In genomic region chr18:74249181-74249968, GRCh38 we compare ENCODE assay signal across 10 cellular contexts. TPM values are rescaled to one million over a fixed set of nuclear protein-coding genes. Genes with fewer than 3 reads are reported as not detected.
DNase-seq lines count a peak whose midpoint lies in the region; ATAC-seq, FAIRE-seq and TF ChIP-seq lines count a peak whose summit lies in the region.
"Had no signal": no experiment of that assay in that cellular context is flagged by ENCODE, and none has a peak within 500 bp of the region (broad histone marks: within the 10 kb centered on the region; RNA-seq: fewer than 3 reads in every experiment).

No MANE protein-coding gene starts in this region.

- H3K79me2 ChIP-seq in astrocyte (ENCODE audit: insufficient read depth, low read length) = no peaks in the 10 kb centered on the region

- no peak overlapping the region for H3K9ac ChIP-seq in astrocyte (ENCODE audit: low read length)

- peaks cover 11% of the 10 kb centered on the region for H3K4me1 Mint-ChIP-seq in astrocyte (ENCODE audit: low read depth, unreplicated experiment)

- no peak overlapping the region for H3K27ac Mint-ChIP-seq in astrocyte (ENCODE audit: unreplicated experiment)

- H3K27me3 Mint-ChIP-seq in astrocyte (ENCODE audit: low read depth, unreplicated experiment) = no peaks in the 10 kb centered on the region

- H3K36me3 ChIP-seq in left ventricle myocardium inferior (peaks cover 15% of the 10 kb centered on the region), astrocyte (ENCODE audit: insufficient read depth, low read length) (no peaks in the 10 kb centered on the region)

- H3K4me1 ChIP-seq in left ventricle myocardium inferior (peaks cover 18% of the 10 kb centered on the region), astrocyte (ENCODE audit: insufficient read depth, low read length) (peaks cover 7% of the 10 kb centered on the region)

- peaks cover 4% of the 10 kb centered on the region for H3K36me3 Mint-ChIP-seq in astrocyte (ENCODE audit: low read depth, unreplicated experiment)

- intact Hi-C loops in Right ventricle myocardium superior (cut with DNase I) = no loop called here
- intact Hi-C loops in left ventricle myocardium inferior (cut with micrococcal nuclease) = no loop called here

- ATAC-seq in Right ventricle myocardium superior (ENCODE audit: poor library complexity) (peak; percentile 10), HG03045 (IDR thresholded peaks at IDR 0.05; ENCODE audit: unreplicated experiment) (no peak), HG02852 (IDR thresholded peaks at IDR 0.05; ENCODE audit: unreplicated experiment) (no peak), HG03342 (IDR thresholded peaks at IDR 0.05; ENCODE audit: unreplicated experiment) (no peak)

- H3K27ac ChIP-seq in left ventricle myocardium inferior (replicated peaks) = no peak overlapping the region
- H3K27ac ChIP-seq in astrocyte (ENCODE audit: low read depth, low read length) = no peak overlapping the region

- H3K4me3 ChIP-seq in left ventricle myocardium inferior = no peak overlapping the region
- no peak overlapping the region for H3K4me3 ChIP-seq in astrocyte (ENCODE audit: insufficient read depth, low read depth, low read length)

- TF ChIP-seq CTCF in left ventricle myocardium inferior (IDR thresholded peaks at IDR 0.05; ENCODE audit: borderline replicate concordance) (no peak), astrocyte (IDR thresholded peaks at IDR 0.05; ENCODE audit: insufficient read depth, low read depth, low read length) (no peak)

- no peak overlapping the region for H3K4me2 ChIP-seq in astrocyte (ENCODE audit: low read length)

- H3K27me3 ChIP-seq in left ventricle myocardium inferior (ENCODE audit: low read depth) (no peaks in the 10 kb centered on the region), astrocyte (ENCODE audit: insufficient read depth, low read length) (no peaks in the 10 kb centered on the region)

- H3K4me3 Mint-ChIP-seq in astrocyte (ENCODE audit: unreplicated experiment) = no peak overlapping the region

- FAIRE-seq in astrocyte (lab: Jason Lieb, UNC) = no peak
- FAIRE-seq: colon had no signal

- H4K20me1 ChIP-seq in astrocyte (ENCODE audit: insufficient read depth, low read length) = no peaks in the 10 kb centered on the region

- DNase-seq in Right ventricle myocardium superior = no peak
- DNase-seq in left ventricle myocardium inferior = no peak
- peak; percentile 32 for DNase-seq in astrocyte (ENCODE audit: low read depth)
- DNase-seq in kidney tubule cell (ENCODE audit: low spot score) = peak; percentile 76
- DNase-seq in stimulated activated CD8-positive, alpha-beta memory T cell treated with anti-CD3 and anti-CD28 coated beads, Interleukin-4, amount 100 ng/mL, for 48 hours = no peak
- DNase-seq: NCI-H2081 had no signal

- H3K9me3 ChIP-seq in left ventricle myocardium inferior (replicated peaks) (no peaks in the 10 kb centered on the region), astrocyte (ENCODE audit: insufficient read depth, low read depth, low read length) (no peaks in the 10 kb centered on the region)

- no peak overlapping the region for H2AFZ ChIP-seq in astrocyte (ENCODE audit: low read depth, low read length)

- no peaks in the 10 kb centered on the region for H3K9me3 Mint-ChIP-seq in astrocyte (ENCODE audit: unreplicated experiment)

RNA-seq across cellular contexts. Expression of gene CYB5A, which starts 42.4 kb away (rescaled TPM):
- total RNA-seq in Right ventricle myocardium superior (101 TPM), left ventricle myocardium inferior (105 TPM), astrocyte (39.5 and 45.7 TPM in 2 replicates)

Comparison
In these comparisons a context has a peak if more than half of its experiments do, and no peak if none do; other contexts are left out.
1. DNase-seq: peak in astrocyte (single experiment) and kidney tubule cell (single experiment); none in Right ventricle myocardium superior (single experiment), left ventricle myocardium inferior (single experiment) and stimulated activated CD8-positive, alpha-beta memory T cell treated with anti-CD3 and anti-CD28 coated beads, Interleukin-4, amount 100 ng/mL, for 48 hours (single experiment).